In the genomic region with DNA sequence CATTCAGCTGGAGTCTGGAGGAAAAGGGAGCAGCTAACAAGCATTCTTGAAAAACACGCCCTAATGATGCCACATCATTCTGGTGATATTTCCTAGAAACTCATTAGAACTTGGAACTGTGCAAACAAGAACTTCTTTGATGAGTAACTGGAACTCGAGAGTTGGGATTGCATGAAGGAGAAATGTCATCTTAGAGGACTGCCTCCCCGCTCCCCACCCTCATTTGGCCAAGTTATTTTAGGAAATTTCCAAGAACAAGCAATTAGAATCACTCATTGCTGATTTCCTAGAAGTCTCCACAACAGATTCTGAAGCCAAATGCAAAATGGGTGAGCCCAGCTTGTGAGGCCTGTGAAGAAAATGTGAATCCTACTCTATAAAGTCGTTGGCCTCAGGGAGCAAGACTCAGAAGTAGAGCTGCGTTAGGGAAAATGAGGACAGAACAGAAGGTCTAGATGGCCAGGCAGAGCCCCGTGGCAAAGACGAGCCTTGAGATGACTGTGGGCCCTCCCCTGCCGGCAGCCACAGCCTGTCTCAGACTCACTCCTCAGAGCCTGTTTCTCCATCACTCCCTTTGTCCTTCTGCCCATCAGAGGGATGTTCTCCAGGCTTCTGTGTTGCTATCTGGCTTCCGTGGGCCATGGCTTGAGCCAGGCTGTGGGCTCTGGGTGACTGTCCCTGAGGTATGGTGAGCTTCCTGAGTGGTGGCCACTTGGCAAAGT, we compare ENCODE assay signal across 1 cellular context.
TF ChIP-seq lines count a peak whose summit lies in the region.

No MANE protein-coding gene starts in this region.

TF ChIP-seq in K562, 482 proteins besides CTCF, POLR2A, EP300 and RAD21 (continued from another document and continues in another):
- TF ChIP-seq, protein P1, sequence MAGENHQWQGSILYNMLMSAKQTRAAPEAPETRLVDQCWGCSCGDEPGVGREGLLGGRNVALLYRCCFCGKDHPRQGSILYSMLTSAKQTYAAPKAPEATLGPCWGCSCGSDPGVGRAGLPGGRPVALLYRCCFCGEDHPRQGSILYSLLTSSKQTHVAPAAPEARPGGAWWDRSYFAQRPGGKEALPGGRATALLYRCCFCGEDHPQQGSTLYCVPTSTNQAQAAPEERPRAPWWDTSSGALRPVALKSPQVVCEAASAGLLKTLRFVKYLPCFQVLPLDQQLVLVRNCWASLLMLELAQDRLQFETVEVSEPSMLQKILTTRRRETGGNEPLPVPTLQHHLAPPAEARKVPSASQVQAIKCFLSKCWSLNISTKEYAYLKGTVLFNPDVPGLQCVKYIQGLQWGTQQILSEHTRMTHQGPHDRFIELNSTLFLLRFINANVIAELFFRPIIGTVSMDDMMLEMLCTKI (IDR thresholded peaks at IDR 0.05; ENCODE audit: partially characterized antibody), result no peak
- no peak; the same call in 1 of the 2 replicates for TF ChIP-seq PHF8 (IDR thresholded peaks at IDR 0.05; ENCODE audit: borderline replicate concordance, low read length)
- TF ChIP-seq, protein P2, sequence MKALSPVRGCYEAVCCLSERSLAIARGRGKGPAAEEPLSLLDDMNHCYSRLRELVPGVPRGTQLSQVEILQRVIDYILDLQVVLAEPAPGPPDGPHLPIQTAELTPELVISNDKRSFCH (CRISPR knock-in tag; IDR thresholded peaks at IDR 0.05), result no peak
- TF ChIP-seq, protein P2 (tag; IDR thresholded peaks at IDR 0.05), result no peak
- TF ChIP-seq, protein P3, sequence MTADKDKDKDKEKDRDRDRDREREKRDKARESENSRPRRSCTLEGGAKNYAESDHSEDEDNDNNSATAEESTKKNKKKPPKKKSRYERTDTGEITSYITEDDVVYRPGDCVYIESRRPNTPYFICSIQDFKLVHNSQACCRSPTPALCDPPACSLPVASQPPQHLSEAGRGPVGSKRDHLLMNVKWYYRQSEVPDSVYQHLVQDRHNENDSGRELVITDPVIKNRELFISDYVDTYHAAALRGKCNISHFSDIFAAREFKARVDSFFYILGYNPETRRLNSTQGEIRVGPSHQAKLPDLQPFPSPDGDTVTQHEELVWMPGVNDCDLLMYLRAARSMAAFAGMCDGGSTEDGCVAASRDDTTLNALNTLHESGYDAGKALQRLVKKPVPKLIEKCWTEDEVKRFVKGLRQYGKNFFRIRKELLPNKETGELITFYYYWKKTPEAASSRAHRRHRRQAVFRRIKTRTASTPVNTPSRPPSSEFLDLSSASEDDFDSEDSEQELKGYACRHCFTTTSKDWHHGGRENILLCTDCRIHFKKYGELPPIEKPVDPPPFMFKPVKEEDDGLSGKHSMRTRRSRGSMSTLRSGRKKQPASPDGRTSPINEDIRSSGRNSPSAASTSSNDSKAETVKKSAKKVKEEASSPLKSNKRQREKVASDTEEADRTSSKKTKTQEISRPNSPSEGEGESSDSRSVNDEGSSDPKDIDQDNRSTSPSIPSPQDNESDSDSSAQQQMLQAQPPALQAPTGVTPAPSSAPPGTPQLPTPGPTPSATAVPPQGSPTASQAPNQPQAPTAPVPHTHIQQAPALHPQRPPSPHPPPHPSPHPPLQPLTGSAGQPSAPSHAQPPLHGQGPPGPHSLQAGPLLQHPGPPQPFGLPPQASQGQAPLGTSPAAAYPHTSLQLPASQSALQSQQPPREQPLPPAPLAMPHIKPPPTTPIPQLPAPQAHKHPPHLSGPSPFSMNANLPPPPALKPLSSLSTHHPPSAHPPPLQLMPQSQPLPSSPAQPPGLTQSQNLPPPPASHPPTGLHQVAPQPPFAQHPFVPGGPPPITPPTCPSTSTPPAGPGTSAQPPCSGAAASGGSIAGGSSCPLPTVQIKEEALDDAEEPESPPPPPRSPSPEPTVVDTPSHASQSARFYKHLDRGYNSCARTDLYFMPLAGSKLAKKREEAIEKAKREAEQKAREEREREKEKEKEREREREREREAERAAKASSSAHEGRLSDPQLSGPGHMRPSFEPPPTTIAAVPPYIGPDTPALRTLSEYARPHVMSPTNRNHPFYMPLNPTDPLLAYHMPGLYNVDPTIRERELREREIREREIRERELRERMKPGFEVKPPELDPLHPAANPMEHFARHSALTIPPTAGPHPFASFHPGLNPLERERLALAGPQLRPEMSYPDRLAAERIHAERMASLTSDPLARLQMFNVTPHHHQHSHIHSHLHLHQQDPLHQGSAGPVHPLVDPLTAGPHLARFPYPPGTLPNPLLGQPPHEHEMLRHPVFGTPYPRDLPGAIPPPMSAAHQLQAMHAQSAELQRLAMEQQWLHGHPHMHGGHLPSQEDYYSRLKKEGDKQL (CRISPR knock-in tag; IDR thresholded peaks at IDR 0.05; ENCODE audit: borderline replicate concordance), result no peak
- TF ChIP-seq ARID2 (IDR thresholded peaks at IDR 0.05), result no peak
- TF ChIP-seq ZNF324 (CRISPR knock-in tag; IDR thresholded peaks at IDR 0.05), result no peak
- no peak for TF ChIP-seq NR2C2 (CRISPR knock-in tag; IDR thresholded peaks at IDR 0.05)
- no peak for TF ChIP-seq NR2C2 (tag; IDR thresholded peaks at IDR 0.05)
- TF ChIP-seq HSF4 (CRISPR knock-in tag; IDR thresholded peaks at IDR 0.05; ENCODE audit: borderline replicate concordance), result no peak
- TF ChIP-seq NELFE (IDR thresholded peaks at IDR 0.05; ENCODE audit: insufficient read depth, insufficient read length), result no peak
- TF ChIP-seq, protein P4, sequence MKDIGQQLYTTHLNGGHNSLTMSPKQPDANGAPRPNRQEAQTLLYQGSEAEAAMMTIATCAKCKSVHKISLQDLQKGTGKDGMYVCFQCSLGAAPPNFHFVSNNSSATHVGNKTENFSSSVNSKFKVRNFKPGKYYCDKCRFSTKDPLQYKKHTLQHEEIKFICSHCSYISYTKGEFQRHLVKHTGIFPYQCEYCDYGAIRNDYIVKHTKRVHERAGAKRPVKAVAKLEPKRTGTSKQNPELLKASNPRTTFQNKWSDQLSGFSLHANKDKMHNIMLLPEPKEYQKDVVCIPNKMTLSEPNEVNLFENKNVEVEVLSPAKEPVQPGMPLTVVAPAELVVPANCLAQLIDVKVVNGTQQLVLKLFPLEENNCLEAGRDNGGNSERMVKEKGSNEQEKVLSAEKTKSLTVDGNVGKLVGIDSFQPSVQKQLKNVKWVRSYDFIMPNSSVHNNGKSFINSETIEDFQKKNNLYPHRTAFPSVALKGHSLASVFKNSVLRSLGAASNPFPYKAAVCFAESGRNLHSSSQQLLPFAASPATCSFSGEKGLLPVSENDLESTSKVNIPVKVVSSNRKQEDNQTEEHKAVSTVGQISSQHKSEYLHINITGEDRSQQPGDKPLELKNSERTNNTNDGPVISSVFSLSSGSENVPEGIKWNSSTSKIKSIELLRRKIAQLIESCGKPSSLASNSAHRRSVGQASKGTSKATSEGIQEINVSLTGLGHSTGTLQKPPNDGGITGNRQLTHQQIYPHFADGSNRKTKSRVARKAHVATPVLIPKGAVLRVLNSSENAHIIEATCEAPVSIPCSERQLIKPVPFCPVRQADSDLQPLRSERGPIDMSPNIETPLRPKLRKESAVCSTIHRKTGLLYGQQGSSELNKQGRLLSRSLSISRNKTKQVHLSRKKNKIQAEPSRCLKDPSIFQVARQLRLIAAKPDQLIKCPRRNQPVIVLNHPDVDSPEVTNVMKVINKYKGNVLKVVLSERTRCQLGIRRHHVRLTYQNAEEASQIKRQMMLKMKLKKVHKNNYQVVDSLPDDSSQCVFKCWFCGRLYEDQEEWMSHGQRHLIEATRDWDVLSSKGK (CRISPR knock-in tag; IDR thresholded peaks at IDR 0.05), result no peak
- TF ChIP-seq ZBTB1 (CRISPR knock-in tag; IDR thresholded peaks at IDR 0.05; ENCODE audit: borderline replicate concordance, low read depth), result no peak
- TF ChIP-seq EGR1 (conservative IDR thresholded peaks at IDR 0.05), result no peak
- TF ChIP-seq, protein P5, sequence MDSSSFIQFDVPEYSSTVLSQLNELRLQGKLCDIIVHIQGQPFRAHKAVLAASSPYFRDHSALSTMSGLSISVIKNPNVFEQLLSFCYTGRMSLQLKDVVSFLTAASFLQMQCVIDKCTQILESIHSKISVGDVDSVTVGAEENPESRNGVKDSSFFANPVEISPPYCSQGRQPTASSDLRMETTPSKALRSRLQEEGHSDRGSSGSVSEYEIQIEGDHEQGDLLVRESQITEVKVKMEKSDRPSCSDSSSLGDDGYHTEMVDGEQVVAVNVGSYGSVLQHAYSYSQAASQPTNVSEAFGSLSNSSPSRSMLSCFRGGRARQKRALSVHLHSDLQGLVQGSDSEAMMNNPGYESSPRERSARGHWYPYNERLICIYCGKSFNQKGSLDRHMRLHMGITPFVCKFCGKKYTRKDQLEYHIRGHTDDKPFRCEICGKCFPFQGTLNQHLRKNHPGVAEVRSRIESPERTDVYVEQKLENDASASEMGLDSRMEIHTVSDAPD (CRISPR knock-in tag; IDR thresholded peaks at IDR 0.05), result no peak
- TF ChIP-seq, protein P6, sequence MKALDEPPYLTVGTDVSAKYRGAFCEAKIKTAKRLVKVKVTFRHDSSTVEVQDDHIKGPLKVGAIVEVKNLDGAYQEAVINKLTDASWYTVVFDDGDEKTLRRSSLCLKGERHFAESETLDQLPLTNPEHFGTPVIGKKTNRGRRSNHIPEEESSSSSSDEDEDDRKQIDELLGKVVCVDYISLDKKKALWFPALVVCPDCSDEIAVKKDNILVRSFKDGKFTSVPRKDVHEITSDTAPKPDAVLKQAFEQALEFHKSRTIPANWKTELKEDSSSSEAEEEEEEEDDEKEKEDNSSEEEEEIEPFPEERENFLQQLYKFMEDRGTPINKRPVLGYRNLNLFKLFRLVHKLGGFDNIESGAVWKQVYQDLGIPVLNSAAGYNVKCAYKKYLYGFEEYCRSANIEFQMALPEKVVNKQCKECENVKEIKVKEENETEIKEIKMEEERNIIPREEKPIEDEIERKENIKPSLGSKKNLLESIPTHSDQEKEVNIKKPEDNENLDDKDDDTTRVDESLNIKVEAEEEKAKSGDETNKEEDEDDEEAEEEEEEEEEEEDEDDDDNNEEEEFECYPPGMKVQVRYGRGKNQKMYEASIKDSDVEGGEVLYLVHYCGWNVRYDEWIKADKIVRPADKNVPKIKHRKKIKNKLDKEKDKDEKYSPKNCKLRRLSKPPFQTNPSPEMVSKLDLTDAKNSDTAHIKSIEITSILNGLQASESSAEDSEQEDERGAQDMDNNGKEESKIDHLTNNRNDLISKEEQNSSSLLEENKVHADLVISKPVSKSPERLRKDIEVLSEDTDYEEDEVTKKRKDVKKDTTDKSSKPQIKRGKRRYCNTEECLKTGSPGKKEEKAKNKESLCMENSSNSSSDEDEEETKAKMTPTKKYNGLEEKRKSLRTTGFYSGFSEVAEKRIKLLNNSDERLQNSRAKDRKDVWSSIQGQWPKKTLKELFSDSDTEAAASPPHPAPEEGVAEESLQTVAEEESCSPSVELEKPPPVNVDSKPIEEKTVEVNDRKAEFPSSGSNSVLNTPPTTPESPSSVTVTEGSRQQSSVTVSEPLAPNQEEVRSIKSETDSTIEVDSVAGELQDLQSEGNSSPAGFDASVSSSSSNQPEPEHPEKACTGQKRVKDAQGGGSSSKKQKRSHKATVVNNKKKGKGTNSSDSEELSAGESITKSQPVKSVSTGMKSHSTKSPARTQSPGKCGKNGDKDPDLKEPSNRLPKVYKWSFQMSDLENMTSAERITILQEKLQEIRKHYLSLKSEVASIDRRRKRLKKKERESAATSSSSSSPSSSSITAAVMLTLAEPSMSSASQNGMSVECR (CRISPR knock-in tag; IDR thresholded peaks at IDR 0.05), result no peak
- TF ChIP-seq ERF (CRISPR knock-in tag; IDR thresholded peaks at IDR 0.05), result no peak
- TF ChIP-seq FOSL1 (tag; conservative IDR thresholded peaks at IDR 0.05), result peak; percentile 47
- TF ChIP-seq RBBP5 (IDR thresholded peaks at IDR 0.05; ENCODE audit: borderline replicate concordance, insufficient read depth, low read length, poor library complexity, severe bottlenecking), result peak; percentile 49
- TF ChIP-seq ETV5 (CRISPR knock-in tag; IDR thresholded peaks at IDR 0.05; ENCODE audit: low read depth), result no peak
- peak in 1 of 2 experiments; percentile 71; a peak in 2 of 4 replicates for TF ChIP-seq FOXA3 (CRISPR knock-in tag; conservative IDR thresholded peaks at IDR 0.05 in 1 of 2, IDR thresholded peaks at IDR 0.05 in 1 of 2)
- TF ChIP-seq BRD4 (IDR thresholded peaks at IDR 0.05), result no peak
- TF ChIP-seq, protein P7, sequence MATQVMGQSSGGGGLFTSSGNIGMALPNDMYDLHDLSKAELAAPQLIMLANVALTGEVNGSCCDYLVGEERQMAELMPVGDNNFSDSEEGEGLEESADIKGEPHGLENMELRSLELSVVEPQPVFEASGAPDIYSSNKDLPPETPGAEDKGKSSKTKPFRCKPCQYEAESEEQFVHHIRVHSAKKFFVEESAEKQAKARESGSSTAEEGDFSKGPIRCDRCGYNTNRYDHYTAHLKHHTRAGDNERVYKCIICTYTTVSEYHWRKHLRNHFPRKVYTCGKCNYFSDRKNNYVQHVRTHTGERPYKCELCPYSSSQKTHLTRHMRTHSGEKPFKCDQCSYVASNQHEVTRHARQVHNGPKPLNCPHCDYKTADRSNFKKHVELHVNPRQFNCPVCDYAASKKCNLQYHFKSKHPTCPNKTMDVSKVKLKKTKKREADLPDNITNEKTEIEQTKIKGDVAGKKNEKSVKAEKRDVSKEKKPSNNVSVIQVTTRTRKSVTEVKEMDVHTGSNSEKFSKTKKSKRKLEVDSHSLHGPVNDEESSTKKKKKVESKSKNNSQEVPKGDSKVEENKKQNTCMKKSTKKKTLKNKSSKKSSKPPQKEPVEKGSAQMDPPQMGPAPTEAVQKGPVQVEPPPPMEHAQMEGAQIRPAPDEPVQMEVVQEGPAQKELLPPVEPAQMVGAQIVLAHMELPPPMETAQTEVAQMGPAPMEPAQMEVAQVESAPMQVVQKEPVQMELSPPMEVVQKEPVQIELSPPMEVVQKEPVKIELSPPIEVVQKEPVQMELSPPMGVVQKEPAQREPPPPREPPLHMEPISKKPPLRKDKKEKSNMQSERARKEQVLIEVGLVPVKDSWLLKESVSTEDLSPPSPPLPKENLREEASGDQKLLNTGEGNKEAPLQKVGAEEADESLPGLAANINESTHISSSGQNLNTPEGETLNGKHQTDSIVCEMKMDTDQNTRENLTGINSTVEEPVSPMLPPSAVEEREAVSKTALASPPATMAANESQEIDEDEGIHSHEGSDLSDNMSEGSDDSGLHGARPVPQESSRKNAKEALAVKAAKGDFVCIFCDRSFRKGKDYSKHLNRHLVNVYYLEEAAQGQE (CRISPR knock-in tag; IDR thresholded peaks at IDR 0.05; ENCODE audit: low read depth), result no peak
- no peak for TF ChIP-seq SAP30 (IDR thresholded peaks at IDR 0.05; ENCODE audit: borderline replicate concordance, insufficient read depth, low read depth, low read length, poor library complexity, severe bottlenecking)
- TF ChIP-seq, protein P8, sequence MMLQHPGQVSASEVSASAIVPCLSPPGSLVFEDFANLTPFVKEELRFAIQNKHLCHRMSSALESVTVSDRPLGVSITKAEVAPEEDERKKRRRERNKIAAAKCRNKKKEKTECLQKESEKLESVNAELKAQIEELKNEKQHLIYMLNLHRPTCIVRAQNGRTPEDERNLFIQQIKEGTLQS (IDR thresholded peaks at IDR 0.05), result peak; percentile 40; the same call in 1 of the 2 replicates
- TF ChIP-seq, protein P8 (CRISPR knock-in tag; conservative IDR thresholded peaks at IDR 0.05), result no peak
- no peak for TF ChIP-seq MTA3 (IDR thresholded peaks at IDR 0.05; ENCODE audit: borderline replicate concordance)
- no peak for TF ChIP-seq ZNF197 (CRISPR knock-in tag; IDR thresholded peaks at IDR 0.05; ENCODE audit: low read depth)
- peak; percentile 29; the same call in 1 of the 2 replicates for TF ChIP-seq SMARCA4 (IDR thresholded peaks at IDR 0.05)
- TF ChIP-seq POLR3G (IDR thresholded peaks at IDR 0.05; ENCODE audit: extremely low read depth, insufficient read length, insufficient replicate concordance), result no peak
- no peak for TF ChIP-seq GTF2F1 (IDR thresholded peaks at IDR 0.05; ENCODE audit: low read depth, low read length)
- no peak for TF ChIP-seq JUND (IDR thresholded peaks at IDR 0.05; ENCODE audit: borderline replicate concordance, low read depth, low read length)
- peak; percentile 33; the same call in 1 of the 3 replicates for TF ChIP-seq JUND (tag; IDR thresholded peaks at IDR 0.05; ENCODE audit: borderline replicate concordance, low read depth, low read length)
- no peak for TF ChIP-seq NRF1 (conservative IDR thresholded peaks at IDR 0.05 in 1 of 2, IDR thresholded peaks at IDR 0.05 in 1 of 2)
